ENCODE assay signal across 32 cellular contexts in the genomic region with DNA sequence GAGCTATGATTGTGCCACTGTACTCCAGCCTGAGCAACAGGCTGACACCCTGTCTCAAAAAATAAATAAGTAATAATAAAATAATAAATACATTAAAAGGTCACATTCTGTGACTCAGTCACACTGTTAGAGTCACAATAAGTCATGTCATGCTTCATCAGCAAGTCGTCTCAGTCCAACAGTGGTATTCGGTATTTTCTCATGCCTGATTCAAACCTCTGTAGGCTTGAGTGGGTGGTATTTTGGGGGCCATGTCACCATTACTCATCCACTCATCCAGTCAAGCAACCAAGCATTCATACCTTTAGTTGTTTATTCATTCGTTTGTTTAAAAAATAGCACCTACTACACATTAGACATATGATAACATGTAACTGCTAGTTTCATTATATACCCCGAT. TPM values are rescaled to one million over a fixed set of nuclear protein-coding genes. Genes with fewer than 3 reads are reported as not detected.
DNase-seq lines count a peak whose midpoint lies in the region; ATAC-seq and FAIRE-seq lines count a peak whose summit lies in the region.
"Had no signal": no experiment of that assay in that cellular context is flagged by ENCODE, and none has a peak within 500 bp of the region (broad histone marks: within the 10 kb centered on the region; RNA-seq: fewer than 3 reads in every experiment).

No MANE protein-coding gene starts in this region.

- no peaks in the 10 kb centered on the region for H3K36me3 Mint-ChIP-seq in stimulated activated effector memory CD8-positive, alpha-beta T cell treated with anti-CD3 and anti-CD28 coated beads, Interleukin-12 subunit alpha, Interleukin-12 subunit beta, amount 100 ng/mL, for 72 hours
- H3K36me3 Mint-ChIP-seq: CD4-positive, alpha-beta memory T cell; IgD-negative memory B cell had no signal

- peak; percentile 70 for FAIRE-seq in colon (lab: Jason Lieb, UNC)
- FAIRE-seq: kidney, pancreas had no signal

- peaks cover 2% of the 10 kb centered on the region for H3K9me3 Mint-ChIP-seq in stimulated activated effector memory CD8-positive, alpha-beta T cell treated with anti-CD3 and anti-CD28 coated beads, Interleukin-12 subunit alpha, Interleukin-12 subunit beta, amount 100 ng/mL, for 72 hours
- H3K9me3 Mint-ChIP-seq: stimulated activated naive CD8-positive, alpha-beta T cell treated with anti-CD3 and anti-CD28 coated beads, Interleukin-15, Interleukin-2, amounts not matched to agents 100 ng/mL and 50 ng/mL, for 24 hours had no signal

- no peak overlapping the region for H3K4me3 Mint-ChIP-seq in stimulated activated effector memory CD8-positive, alpha-beta T cell treated with anti-CD3 and anti-CD28 coated beads, Interleukin-12 subunit alpha, Interleukin-12 subunit beta, amount 100 ng/mL, for 72 hours
- H3K4me3 Mint-ChIP-seq: CD4-positive, alpha-beta memory T cell; IgD-negative memory B cell; nephron progenitor cell; stimulated activated naive CD8-positive, alpha-beta T cell treated with anti-CD3 and anti-CD28 coated beads, Interleukin-15, Interleukin-2, amounts not matched to agents 100 ng/mL and 50 ng/mL, for 24 hours had no signal

- peak; percentile 64 for ATAC-seq in stimulated activated effector memory CD8-positive, alpha-beta T cell treated with anti-CD3 and anti-CD28 coated beads, Interleukin-12 subunit alpha, Interleukin-12 subunit beta, amount 100 ng/mL, for 72 hours
- ATAC-seq in GM21515 (IDR thresholded peaks at IDR 0.05; ENCODE audit: unreplicated experiment), result no peak
- ATAC-seq: pancreas had no signal

- peak; percentile 18 for DNase-seq in EL
- peak; percentile 79 for DNase-seq in NCI-H460 (ENCODE audit: extremely low read depth, low read depth)
- DNase-seq in stimulated activated effector memory CD8-positive, alpha-beta T cell treated with anti-CD3 and anti-CD28 coated beads, Interleukin-12 subunit alpha, Interleukin-12 subunit beta, amount 100 ng/mL, for 72 hours (ENCODE audit: low spot score in 2 of 2), result no peak
- no peak for DNase-seq in DMS79 (lab: John Stamatoyannopoulos, UW)
- no peak for DNase-seq in stimulated activated naive CD4-positive, alpha-beta T cell treated with Interleukin-2 at 50 U/mL for 16 hours (lab: John Stamatoyannopoulos, UW)
- DNase-seq: activated CD4-positive, alpha-beta T cell treated with anti-CD3 and anti-CD28 coated beads for 1 hour; activated CD8-positive, alpha-beta memory T cell treated with anti-CD3 and anti-CD28 coated beads for 24 hours; activated naive CD4-positive, alpha-beta T cell; activated T-cell treated with anti-CD3 and anti-CD28 coated beads, Interleukin-2, amount 50 U/mL, for 1 hour; adrenal gland; AML-193; CD4-positive, alpha-beta memory T cell; cortex of kidney; DMS153; kidney; NCI-H1417; NCI-H2081 treated with DMSO at 0.1 percent for 48 hours; nephron progenitor cell; pancreas; PC-9; SIG-M5; stimulated activated CD4-positive, alpha-beta T cell treated with anti-CD3 and anti-CD28 coated beads, Interleukin-4, amount 100 ng/mL, for 4 hours; thyroid gland had no signal

- peaks cover 7% of the 10 kb centered on the region for H3K4me1 Mint-ChIP-seq in stimulated activated effector memory CD8-positive, alpha-beta T cell treated with anti-CD3 and anti-CD28 coated beads, Interleukin-12 subunit alpha, Interleukin-12 subunit beta, amount 100 ng/mL, for 72 hours
- H3K4me1 Mint-ChIP-seq: IgD-negative memory B cell had no signal

- no peak overlapping the region for H3K27ac Mint-ChIP-seq in stimulated activated effector memory CD8-positive, alpha-beta T cell treated with anti-CD3 and anti-CD28 coated beads, Interleukin-12 subunit alpha, Interleukin-12 subunit beta, amount 100 ng/mL, for 72 hours
- H3K27ac Mint-ChIP-seq: CD4-positive, alpha-beta memory T cell; IgD-negative memory B cell; nephron progenitor cell; stimulated activated naive CD8-positive, alpha-beta T cell treated with anti-CD3 and anti-CD28 coated beads, Interleukin-15, Interleukin-2, amounts not matched to agents 100 ng/mL and 50 ng/mL, for 24 hours had no signal

RNA-seq across cellular contexts. Expression of a gene that starts 46.9 kb away (rescaled TPM):
- total RNA-seq in NCI-H460 (2014; rRNA removed; shearing (Covaris generic)), result not detected in 2 replicates
- polyA plus RNA-seq in NCI-H460 (2014; cell fraction: nucleus; rRNA removed), result 0.07 and 0.32 TPM in 2 replicates
- total RNA-seq: adrenal gland; CD4-positive, alpha-beta memory T cell; fibroblast of lung; glomerular endothelial cell; kidney; lung; mucosa of gallbladder; pancreas; PC-9; right atrium auricular region; thyroid gland had no signal
- polyA plus RNA-seq: adrenal gland; CD4-positive, alpha-beta memory T cell; fibroblast of lung; IgD-negative memory B cell; lung; pancreas had no signal

Comparison
In these comparisons a context has a peak if more than half of its experiments do, and no peak if none do; other contexts are left out.
1. DNase-seq: peak in EL (single experiment) and NCI-H460 (single experiment); none in stimulated activated effector memory CD8-positive, alpha-beta T cell treated with anti-CD3 and anti-CD28 coated beads, Interleukin-12 subunit alpha, Interleukin-12 subunit beta, amount 100 ng/mL, for 72 hours (0 of 2), DMS79 (single experiment) and stimulated activated naive CD4-positive, alpha-beta T cell treated with Interleukin-2 at 50 U/mL for 16 hours (single experiment).